ENCODE assay signal across 33 cellular contexts in genomic region chr5:4896328-4896727, GRCh38.
"Had no signal": no experiment of that assay in that cellular context is flagged by ENCODE, and none has a peak within 500 bp of the region (broad histone marks: within the 10 kb centered on the region; RNA-seq: fewer than 3 reads in every experiment).

No MANE protein-coding gene starts in this region.

- H3K36me3 ChIP-seq: adrenal gland, ascending aorta, brain microvascular endothelial cell, breast epithelium, cardiac muscle cell had no signal

- H3K9me3 ChIP-seq: adrenal gland, ascending aorta, body of pancreas, breast epithelium had no signal

- FAIRE-seq: astrocyte had no signal

- ATAC-seq: activated naive CD4-positive, alpha-beta T cell treated with anti-CD3 and anti-CD28 coated beads, Interleukin-2, amount 50 U/mL, for 72 hours; activated naive CD8-positive, alpha-beta T cell treated with anti-CD3 and anti-CD28 coated beads, Interleukin-2, amount 50 U/mL, for 24 hours; activated T-cell treated with anti-CD3 and anti-CD28 coated beads, Interleukin-2, amount 50 U/mL, for 4 hours; activated T-cell treated with anti-CD3 and anti-CD28 coated beads, Interleukin-2, amount 50 U/mL, for 72 hours; activated T-helper 17 cell treated with anti-CD3 and anti-CD28 coated beads, Interleukin-2, amount 50 U/mL, for 72 hours; body of pancreas had no signal

- H3K27ac ChIP-seq: adrenal gland, ascending aorta, body of pancreas, brain microvascular endothelial cell, breast epithelium, cardiac muscle cell had no signal

- H3K4me1 ChIP-seq: adrenal gland, ascending aorta, body of pancreas, breast epithelium had no signal

- H3K4me3 ChIP-seq: adrenal gland, ascending aorta, body of pancreas, breast epithelium, cardiac muscle cell had no signal

- DNase-seq: activated effector memory CD4-positive, alpha-beta T cell treated with anti-CD3 and anti-CD28 coated beads, Interleukin-2, amount 50 U/mL, for 16 hours; activated effector memory CD4-positive, alpha-beta T cell treated with Interleukin-2 at 50 U/mL for 16 hours; activated gamma-delta T cell treated with Interleukin-2 at 50 U/mL for 16 hours; activated naive CD4-positive, alpha-beta T cell; activated naive CD4-positive, alpha-beta T cell treated with anti-CD3 and anti-CD28 coated beads for 36 hours; activated naive CD4-positive, alpha-beta T cell treated with anti-CD3 and anti-CD28 coated beads, Interleukin-2, amount 10 ng/mL, durations not matched to agents 7 days and 5 days; activated naive CD4-positive, alpha-beta T cell treated with anti-CD3 and anti-CD28 coated beads, Interleukin-2, amount 50 U/mL, for 16 hours; activated naive CD4-positive, alpha-beta T cell treated with Interleukin-2 at 50 U/mL for 16 hours; activated naive CD8-positive, alpha-beta T cell treated with anti-CD3 and anti-CD28 coated beads for 36 hours; activated naive CD8-positive, alpha-beta T cell treated with anti-CD3 and anti-CD28 coated beads, Interleukin-2, amount 10 ng/mL, durations not matched to agents 7 days and 5 days; activated naive CD8-positive, alpha-beta T cell treated with anti-CD3 and anti-CD28 coated beads, Interleukin-2, amount 50 U/mL, for 24 hours; activated T-cell treated with anti-CD3 and anti-CD28 coated beads for 4 hours; activated T-cell treated with anti-CD3 and anti-CD28 coated beads, Interleukin-2, amount 50 U/mL, for 1 hour; activated T-cell treated with anti-CD3 and anti-CD28 coated beads, Interleukin-2, amount 50 U/mL, for 24 hours; activated T-cell treated with anti-CD3 and anti-CD28 coated beads, Interleukin-2, amount 50 U/mL, for 4 hours; activated T-cell treated with anti-CD3 and anti-CD28 coated beads, Interleukin-2, amount 50 U/mL, for 48 hours; activated T-cell treated with anti-CD3 and anti-CD28 coated beads, Interleukin-2, amount 50 U/mL, for 72 hours; adrenal gland; amniotic stem cell; amygdala; anterior cingulate cortex; aorta; body of pancreas; brain microvascular endothelial cell; caudate nucleus; central memory CD4-positive, alpha-beta T cell; cerebellar nuclear complex had no signal

- H3K27me3 ChIP-seq: ascending aorta, body of pancreas, brain microvascular endothelial cell, cardiac muscle cell had no signal
